1 cellular context compared by ENCODE assay signal in the genomic region with DNA sequence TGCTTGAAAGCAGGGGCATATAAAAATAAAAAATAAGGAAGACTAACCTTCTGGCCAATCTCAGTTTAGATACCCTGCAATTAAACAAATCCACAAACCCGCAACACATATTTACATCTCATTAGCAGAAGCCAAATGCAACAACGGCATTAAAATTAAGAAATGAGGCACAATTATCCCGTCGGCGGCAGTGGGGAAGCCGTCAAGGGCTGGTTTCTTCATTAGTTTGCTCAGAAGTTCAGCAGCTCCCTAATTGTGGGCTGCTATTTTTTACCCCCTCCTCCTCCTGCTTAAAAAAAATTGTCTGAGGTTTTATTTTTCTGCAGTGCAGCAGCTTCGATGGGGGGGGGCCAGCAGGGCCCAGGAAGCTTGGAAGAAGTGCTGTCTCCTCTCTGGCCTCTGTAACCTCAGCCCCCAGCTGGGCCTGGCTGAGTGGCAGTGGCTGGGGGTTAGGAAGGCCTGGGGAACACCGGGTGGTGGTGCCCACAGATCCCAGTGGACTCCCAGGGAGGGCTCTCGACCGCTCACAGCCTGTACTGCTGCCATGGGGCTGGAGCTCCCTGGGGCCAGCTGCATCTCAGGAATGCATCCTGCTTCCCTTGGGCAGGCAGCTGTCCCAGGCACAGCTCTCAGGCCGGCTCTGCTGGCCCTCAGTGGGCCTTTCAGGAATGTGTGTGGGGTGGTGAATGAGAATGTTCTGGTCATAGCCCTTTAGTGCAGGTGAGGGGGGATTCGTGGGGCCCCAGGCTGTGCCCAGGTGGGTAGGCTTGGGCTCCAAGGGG.
TF ChIP-seq lines count a peak whose summit lies in the region.

No MANE protein-coding gene starts in this region.

TF ChIP-seq in H1, 55 proteins besides CTCF, POLR2A, EP300 and RAD21:
- TF ChIP-seq SIRT6 (IDR thresholded peaks at IDR 0.05; ENCODE audit: low read length) = no peak
- no peak for TF ChIP-seq CTBP2 (IDR thresholded peaks at IDR 0.05; ENCODE audit: borderline replicate concordance, insufficient read depth, insufficient read length, low read length)
- TF ChIP-seq TEAD4 (IDR thresholded peaks at IDR 0.05; ENCODE audit: low read depth, low read length) = peak; percentile 31; the same call in 1 of the 2 replicates
- no peak for TF ChIP-seq SUZ12 (IDR thresholded peaks at IDR 0.05; ENCODE audit: low read length)
- no peak for TF ChIP-seq CHD1 (IDR thresholded peaks at IDR 0.05; ENCODE audit: low read depth, low read length)
